In genomic region chr13:40485611-40486517, GRCh38 we compare ENCODE assay signal across 10 cellular contexts.
A peak's percentile ranks its signal among the peaks of the same experiment; 100 is the strongest.
DNase-seq lines count a peak whose midpoint lies in the region; ATAC-seq and TF ChIP-seq lines count a peak whose summit lies in the region.
"Had no signal": no experiment of that assay in that cellular context is flagged by ENCODE, and none has a peak within 500 bp of the region (broad histone marks: within the 10 kb centered on the region; RNA-seq: fewer than 3 reads in every experiment).

No MANE protein-coding gene starts in this region.

- H3K4me3 ChIP-seq in foreskin fibroblast (ENCODE audit: low read depth in 1 of 2, low read length in 2 of 2), result no peak overlapping the region

- peak; percentile 69 for DNase-seq in T follicular helper cell (ENCODE audit: low read depth)
- peak in 3 of 4 experiments; percentile 9 to 50 (median 38) for DNase-seq in activated naive CD4-positive, alpha-beta T cell (lab: John Stamatoyannopoulos, UW)
- peak; percentile 46 for DNase-seq in stimulated activated CD4-positive, alpha-beta T cell treated with anti-CD3 and anti-CD28 coated beads, Interleukin-2, amount 100 ng/mL, for 4 hours (ENCODE audit: low read depth)
- DNase-seq in NCI-H1092 treated with DMSO at 0.1 percent for 48 hours (lab: John Stamatoyannopoulos, UW), result no peak
- no peak for DNase-seq in iPS-NIHi7 (ENCODE audit: extremely low spot score)
- DNase-seq in DMS114 treated with DMSO at 0.1 percent for 48 hours (lab: John Stamatoyannopoulos, UW; ENCODE audit: unreplicated experiment), result no peak
- no peak for DNase-seq in foreskin fibroblast
- DNase-seq: nucleus accumbens, SW 1271 had no signal

- peak; percentile 78 for ATAC-seq in GM18511 (IDR thresholded peaks at IDR 0.05; ENCODE audit: unreplicated experiment)

- TF ChIP-seq CTCF in foreskin fibroblast (IDR thresholded peaks at IDR 0.05; ENCODE audit: low read depth, low read length), result no peak

Comparison
In these comparisons a context has a peak if more than half of its experiments do, and no peak if none do; other contexts are left out.
1. DNase-seq: peak in T follicular helper cell (single experiment), activated naive CD4-positive, alpha-beta T cell (3 of 4) and stimulated activated CD4-positive, alpha-beta T cell treated with anti-CD3 and anti-CD28 coated beads, Interleukin-2, amount 100 ng/mL, for 4 hours (single experiment); none in NCI-H1092 treated with DMSO at 0.1 percent for 48 hours (single experiment), iPS-NIHi7 (single experiment), DMS114 treated with DMSO at 0.1 percent for 48 hours (single experiment) and foreskin fibroblast (0 of 2).